Comparison of ENCODE assay signal across 8 cellular contexts in genomic region chr4:674172-675035, GRCh38. TPM values are rescaled to one million over a fixed set of nuclear protein-coding genes. Genes with fewer than 3 reads are reported as not detected.
DNase-seq lines count a peak whose midpoint lies in the region; ATAC-seq and TF ChIP-seq lines count a peak whose summit lies in the region.

A gene with protein sequence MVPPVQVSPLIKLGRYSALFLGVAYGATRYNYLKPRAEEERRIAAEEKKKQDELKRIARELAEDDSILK (minus strand): TSS chr4:674276. CDS start chr4:674247, 29 bp downstream.
TSS of gene MYL5 (plus strand) at chr4:674542. CDS start at chr4:678027, 3,485 bp downstream.

- intact Hi-C loops in PC-9 (cut with micrococcal nuclease; ENCODE audit: unreplicated experiment), result loop anchor here (1.0 kb wide), 2 partner anchors 14 to 72 kb away; no protein-coding TSS in a partner anchor

- H3K36me3 ChIP-seq in PC-9 (ENCODE audit: low read depth) (peaks cover 5% of the 10 kb centered on the region; the same call in 1 of the 2 replicates), muscle layer of colon (ENCODE audit: insufficient read depth, low read length) (peaks cover 8% of the 10 kb centered on the region)

- H3K4me1 ChIP-seq in PC-9 (replicated peaks; ENCODE audit: insufficient read depth) (peaks cover 14% of the 10 kb centered on the region), muscle layer of colon (ENCODE audit: insufficient read depth, low read length) (peaks cover 19% of the 10 kb centered on the region)

- in situ Hi-C loops in KBM-7 (cut with MboI; ENCODE audit: low pct_unique_long_range_greater_than_20kb, low sequenced_read_pairs), result no loop called here

- POLR2A ChIA-PET in PC-9 (lab: Charles Lee; ENCODE audit: unreplicated experiment), result interaction anchor here (0.5 to 0.8 kb wide), 2 partner anchors 13 to 441 kb away, joined by 4 to 5 read pairs; no protein-coding TSS in a partner anchor

- CTCF ChIA-PET in PC-9 (lab: Charles Lee), result interaction anchor here (1.6 kb wide), 1 partner anchor 71 kb away, joined by 12 read pairs; no protein-coding TSS in a partner anchor

- H3K9me3 ChIP-seq in PC-9 (ENCODE audit: insufficient read depth, low read depth), result no peaks in the 10 kb centered on the region
- no peaks in the 10 kb centered on the region for H3K9me3 ChIP-seq in muscle layer of colon (ENCODE audit: low read length)

- DNase-seq in DMS79 (lab: John Stamatoyannopoulos, UW) (peak; percentile 65), KBM-7 (peak; percentile 96), PC-9 (peak; percentile 87 to 97)
- DNase-seq in activated T-cell treated with anti-CD3 and anti-CD28 coated beads, Interleukin-2, amount 50 U/mL, for 24 hours, result peak; percentile 100
- DNase-seq in stimulated activated CD8-positive, alpha-beta memory T cell treated with anti-CD3 and anti-CD28 coated beads, Interleukin-7, amount 100 ng/mL, for 24 hours (ENCODE audit: low read depth), result peak; percentile 90

- no TSS peak for BruUV-seq in PC-9 (replicated peaks; lab: Mats Ljungman, UMichigan)

- peaks cover 21% of the 10 kb centered on the region for H3K4me1 Mint-ChIP-seq in activated T-cell treated with anti-CD3 and anti-CD28 coated beads, Interleukin-2, amount 50 U/mL, for 24 hours (ENCODE audit: low read depth)

- H3K4me3 ChIP-seq in PC-9 (peak within 1 kb of the TSS; percentile 79), muscle layer of colon (ENCODE audit: low read depth in 1 of 2, low read length in 2 of 2) (peak within 1 kb of the TSS; percentile 71 to 91)

- no peaks in the 10 kb centered on the region for H3K9me2 ChIP-seq in PC-9 (ENCODE audit: insufficient read depth)

- peak within 1 kb of the TSS; percentile 90 for H3K9ac ChIP-seq in muscle layer of colon (ENCODE audit: low read length)

- no peaks in the 10 kb centered on the region for H4K20me1 ChIP-seq in PC-9 (ENCODE audit: insufficient read depth)

- H3K4me2 ChIP-seq in PC-9, result peak within 1 kb of the TSS; percentile 96

- H3K4me3 Mint-ChIP-seq in activated T-cell treated with anti-CD3 and anti-CD28 coated beads, Interleukin-2, amount 50 U/mL, for 24 hours, result peak within 1 kb of the TSS; percentile 92

- H3K27me3 ChIP-seq in PC-9 (ENCODE audit: insufficient read depth, low read depth) (no peaks in the 10 kb centered on the region), muscle layer of colon (ENCODE audit: control insufficient read depth in 1 of 2, insufficient read depth in 2 of 2, low read length in 2 of 2) (peaks cover 3 to 9% of the 10 kb centered on the region in 2 donors)

- TF ChIP-seq CTCF in PC-9 (conservative IDR thresholded peaks at IDR 0.05), result peak; percentile 88

- no peaks in the 10 kb centered on the region for H3K27me3 Mint-ChIP-seq in activated T-cell treated with anti-CD3 and anti-CD28 coated beads, Interleukin-2, amount 50 U/mL, for 24 hours

- peaks cover 26% of the 10 kb centered on the region for H3K79me2 ChIP-seq in PC-9 (ENCODE audit: low read depth)

- H3K9me3 Mint-ChIP-seq in activated T-cell treated with anti-CD3 and anti-CD28 coated beads, Interleukin-2, amount 50 U/mL, for 24 hours, result no peaks in the 10 kb centered on the region

- H3K27ac ChIP-seq in PC-9 (peak within 1 kb of the TSS; percentile 25; the same call in 1 of the 2 replicates), muscle layer of colon (ENCODE audit: low read depth, low read length) (peak within 1 kb of the TSS; percentile 80)

- H3K36me3 Mint-ChIP-seq in activated T-cell treated with anti-CD3 and anti-CD28 coated beads, Interleukin-2, amount 50 U/mL, for 24 hours (ENCODE audit: low read depth), result peaks cover 43% of the 10 kb centered on the region

- ATAC-seq in GM21717 (IDR thresholded peaks at IDR 0.05; ENCODE audit: unreplicated experiment) (peak; percentile 64), esophagus mucosa (peak; percentile 86)

- peak within 1 kb of the TSS; percentile 94 for H2AFZ ChIP-seq in PC-9

- H3F3A ChIP-seq in PC-9 (ENCODE audit: insufficient read depth, low read depth), result no peaks in the 10 kb centered on the region

- H3K27ac Mint-ChIP-seq in activated T-cell treated with anti-CD3 and anti-CD28 coated beads, Interleukin-2, amount 50 U/mL, for 24 hours, result peak within 1 kb of the TSS; percentile 93

RNA-seq across cellular contexts. Expression of the first gene that starts in this region (rescaled TPM):
- total RNA-seq in PC-9 (2021) (334 and 417 TPM in 2 replicates), esophagus mucosa (344 TPM)

RNA-seq across cellular contexts. Expression of gene MYL5, which starts in this region (rescaled TPM):
- total RNA-seq in PC-9 (2021) (29.8 and 47.6 TPM in 2 replicates), esophagus mucosa (22.2 TPM)

Comparison
In these comparisons a context has a peak if more than half of its experiments do, and no peak if none do; other contexts are left out.
1. Peak in every context shown above with its lines: DNase-seq, ATAC-seq, H3K4me3 ChIP-seq and H3K27ac ChIP-seq.